ENCODE assay signal across 9 cellular contexts in genomic region chr6:36616888-36617521, GRCh38. TPM values are rescaled to one million over a fixed set of nuclear protein-coding genes. Genes with fewer than 3 reads are reported as not detected.
DNase-seq lines count a peak whose midpoint lies in the region; ATAC-seq and TF ChIP-seq lines count a peak whose summit lies in the region.
"Had no signal": no experiment of that assay in that cellular context is flagged by ENCODE, and none has a peak within 500 bp of the region (broad histone marks: within the 10 kb centered on the region; RNA-seq: fewer than 3 reads in every experiment).

No MANE protein-coding gene starts in this region.

- TF ChIP-seq CTCF in chondrocyte (IDR thresholded peaks at IDR 0.05) (no peak), neutrophil (IDR thresholded peaks at IDR 0.05) (no peak)

- H3K4me3 Mint-ChIP-seq in chondrocyte (ENCODE audit: unreplicated experiment) = no peak overlapping the region
- H3K4me3 Mint-ChIP-seq in stimulated activated naive B cell treated with anti-CD40 and anti-IgM and Interleukin-4, amounts not matched to agents 10 μg/mL and 1 μg/mL and 100 μg/mL, for 72 hours = no peak overlapping the region
- H3K4me3 Mint-ChIP-seq: memory B cell had no signal

- H3K27me3 ChIP-seq in neutrophil = no peaks in the 10 kb centered on the region

- peak overlapping the region; percentile 79 for H3K27ac ChIP-seq in neutrophil

- no peaks in the 10 kb centered on the region for H3K9me3 ChIP-seq in neutrophil

- H3K4me1 Mint-ChIP-seq in chondrocyte (ENCODE audit: low read depth) = peaks cover 4% of the 10 kb centered on the region
- peaks cover 15 to 21% of the 10 kb centered on the region in 2 donors for H3K4me1 Mint-ChIP-seq in stimulated activated naive B cell treated with anti-CD40 and anti-IgM and Interleukin-4, amounts not matched to agents 10 μg/mL and 1 μg/mL and 100 μg/mL, for 72 hours

- H3K27ac Mint-ChIP-seq in chondrocyte (ENCODE audit: unreplicated experiment) = no peak overlapping the region
- no peak overlapping the region for H3K27ac Mint-ChIP-seq in stimulated activated naive B cell treated with anti-CD40 and anti-IgM and Interleukin-4, amounts not matched to agents 10 μg/mL and 1 μg/mL and 100 μg/mL, for 72 hours
- H3K27ac Mint-ChIP-seq: memory B cell had no signal

- no peaks in the 10 kb centered on the region for H3K27me3 Mint-ChIP-seq in chondrocyte (ENCODE audit: low read depth)
- no peaks in the 10 kb centered on the region for H3K27me3 Mint-ChIP-seq in stimulated activated naive B cell treated with anti-CD40 and anti-IgM and Interleukin-4, amounts not matched to agents 10 μg/mL and 1 μg/mL and 100 μg/mL, for 72 hours
- H3K27me3 Mint-ChIP-seq: memory B cell had no signal

- no peaks in the 10 kb centered on the region for H3K9me3 Mint-ChIP-seq in chondrocyte (ENCODE audit: low read depth)
- no peaks in the 10 kb centered on the region for H3K9me3 Mint-ChIP-seq in stimulated activated naive B cell treated with anti-CD40 and anti-IgM and Interleukin-4, amounts not matched to agents 10 μg/mL and 1 μg/mL and 100 μg/mL, for 72 hours
- H3K9me3 Mint-ChIP-seq: memory B cell had no signal

- no peak overlapping the region for H3K4me3 ChIP-seq in neutrophil (ENCODE audit: low read depth in 1 of 2, low read length in 1 of 2)

- DNase-seq in ELR (ENCODE audit: low read depth) (peak; percentile 45), NCI-H2196 (lab: John Stamatoyannopoulos, UW; ENCODE audit: unreplicated experiment) (peak; percentile 95), chondrocyte (ENCODE audit: low spot score) (peak; percentile 64), putamen (ENCODE audit: low spot score) (no peak)
- no peak for DNase-seq in stimulated activated naive B cell treated with anti-CD40 and anti-IgM and Interleukin-4, amounts not matched to agents 10 μg/mL and 1 μg/mL and 100 μg/mL, for 72 hours

- H3K36me3 ChIP-seq in neutrophil = peaks cover 16% of the 10 kb centered on the region

- ATAC-seq in stimulated activated naive B cell treated with anti-CD40 and anti-IgM and Interleukin-4, amounts not matched to agents 10 μg/mL and 1 μg/mL and 100 μg/mL, for 72 hours (replicated peaks) = no peak
- no peak for ATAC-seq in HG02642 (IDR thresholded peaks at IDR 0.05; ENCODE audit: poor library complexity, unreplicated experiment)
- no peak for ATAC-seq in GM19328 (IDR thresholded peaks at IDR 0.05; ENCODE audit: unreplicated experiment)

- H3K36me3 Mint-ChIP-seq in chondrocyte (ENCODE audit: low read depth) = peaks cover 2% of the 10 kb centered on the region
- H3K36me3 Mint-ChIP-seq in stimulated activated naive B cell treated with anti-CD40 and anti-IgM and Interleukin-4, amounts not matched to agents 10 μg/mL and 1 μg/mL and 100 μg/mL, for 72 hours = peaks cover 17 to 24% of the 10 kb centered on the region in 2 donors

- peaks cover 21 to 45% of the 10 kb centered on the region in 2 experiments for H3K4me1 ChIP-seq in neutrophil (ENCODE audit: control insufficient read depth in 1 of 2, insufficient read depth in 1 of 2, low read depth in 1 of 2, low read length in 1 of 2)

RNA-seq across cellular contexts. Expression of gene SRSF3, which starts 22.8 kb away (rescaled TPM):
- 180 to 233 TPM (median 191 TPM) in 3 replicates for total RNA-seq in chondrocyte

Comparison
In these comparisons a context has a peak if more than half of its experiments do, and no peak if none do; other contexts are left out.
1. DNase-seq: peak in ELR (single experiment), NCI-H2196 (single experiment) and chondrocyte (single experiment); none in stimulated activated naive B cell treated with anti-CD40 and anti-IgM and Interleukin-4, amounts not matched to agents 10 μg/mL and 1 μg/mL and 100 μg/mL, for 72 hours (single experiment) and putamen (single experiment).